ENCODE assay signal across 32 cellular contexts in the genomic region with DNA sequence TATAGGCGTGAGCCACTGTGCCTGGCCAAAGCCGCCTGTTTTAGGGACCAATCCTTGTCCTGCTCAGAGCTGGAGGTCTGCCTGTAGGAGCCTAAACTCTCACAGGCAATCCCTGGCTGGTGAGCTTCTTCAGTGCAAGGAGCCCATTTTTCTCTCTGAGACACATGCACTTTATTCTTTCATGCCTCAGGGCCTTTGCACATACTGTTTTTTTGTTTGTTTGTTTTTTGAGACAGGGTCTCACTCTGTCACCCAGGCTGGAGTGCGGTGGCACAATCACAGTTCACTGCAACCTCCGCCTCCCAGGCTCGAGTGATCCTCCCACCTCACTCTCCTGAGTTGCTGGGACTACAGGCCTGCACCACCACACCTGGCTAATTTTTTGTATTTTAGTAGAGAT. TPM values are rescaled to one million over a fixed set of nuclear protein-coding genes. Genes with fewer than 3 reads are reported as not detected.
"Had no signal": no experiment of that assay in that cellular context is flagged by ENCODE, and none has a peak within 500 bp of the region (broad histone marks: within the 10 kb centered on the region; RNA-seq: fewer than 3 reads in every experiment).

No MANE protein-coding gene starts in this region.

- H3K4me3 ChIP-seq: adrenal gland, body of pancreas, cardiac muscle cell, coronary artery, dorsolateral prefrontal cortex, neural progenitor cell, right atrium auricular region, smooth muscle cell, tibial nerve had no signal

- H3K4me1 ChIP-seq: body of pancreas had no signal

- DNase-seq: activated CD4-positive, alpha-beta T cell treated with anti-CD3 and anti-CD28 coated beads for 48 hours; activated CD4-positive, alpha-beta T cell treated with anti-CD3 and anti-CD28 coated beads, Interleukin-2, amount 50 U/mL, for 48 hours; activated CD8-positive, alpha-beta memory T cell treated with anti-CD3 and anti-CD28 coated beads for 24 hours; activated effector memory CD4-positive, alpha-beta T cell treated with anti-CD3 and anti-CD28 coated beads, Interleukin-2, amount 50 U/mL, for 16 hours; activated naive CD4-positive, alpha-beta T cell treated with anti-CD3 and anti-CD28 coated beads for 36 hours; activated naive CD8-positive, alpha-beta T cell treated with anti-CD3 and anti-CD28 coated beads for 36 hours; activated T-cell treated with anti-CD3 and anti-CD28 coated beads, Interleukin-2, amount 50 U/mL, for 1 hour; adrenal gland; aorta; body of pancreas; cerebellar nuclear complex; dorsolateral prefrontal cortex; effector memory CD4-positive, alpha-beta T cell; erythroblast; head of caudate nucleus; hippocampal formation; kidney; natural killer cell; stimulated activated naive CD4-positive, alpha-beta T cell treated with Interleukin-2 at 50 U/mL for 16 hours; T-helper 9 cell had no signal

- H3K9ac ChIP-seq: neural progenitor cell had no signal

- ATAC-seq: activated CD4-positive, CD25-positive, alpha-beta regulatory T cell treated with anti-CD3 and anti-CD28 coated beads, Interleukin-2, amount 50 U/mL, for 24 hours; body of pancreas; natural killer cell had no signal

- H2AFZ ChIP-seq: neural progenitor cell had no signal

- H3K27me3 ChIP-seq: adrenal gland, body of pancreas, cardiac muscle cell, dorsolateral prefrontal cortex, neural progenitor cell, right atrium auricular region, tibial nerve had no signal

- H3K9me3 ChIP-seq: adrenal gland, body of pancreas, right atrium auricular region, tibial nerve had no signal

- H3K27ac ChIP-seq: body of pancreas, cardiac muscle cell, coronary artery, dorsolateral prefrontal cortex, neural progenitor cell, right atrium auricular region, tibial nerve, VCaP had no signal

- H3K36me3 ChIP-seq: adrenal gland, cardiac muscle cell, neural progenitor cell, right atrium auricular region, tibial nerve had no signal

- H3K4me2 ChIP-seq: neural progenitor cell, smooth muscle cell had no signal

RNA-seq across cellular contexts. Expression of a gene that starts 22.8 kb away (rescaled TPM):
- total RNA-seq: activated naive CD4-positive, alpha-beta T cell treated with anti-CD3 and anti-CD28 coated beads for 36 hours; activated naive CD8-positive, alpha-beta T cell treated with anti-CD3 and anti-CD28 coated beads for 36 hours; activated T-helper 1 cell treated with anti-CD3 and anti-CD28 coated beads, Interleukin-12 subunit alpha, Interleukin-12 subunit beta, Interleukin-2, Interleukin-4 antibody, amounts not matched to agents 30 ng/mL and 10 ng/mL and 1 ng/mL, durations not matched to agents 14 hours and 24 hours and 36 hours; body of pancreas; cardiac muscle cell; temporal lobe had no signal
- polyA plus RNA-seq: cardiac muscle cell had no signal

RNA-seq across cellular contexts. Expression of a gene that starts 59.3 kb away (rescaled TPM):
- total RNA-seq: activated naive CD4-positive, alpha-beta T cell treated with anti-CD3 and anti-CD28 coated beads for 36 hours; activated naive CD8-positive, alpha-beta T cell treated with anti-CD3 and anti-CD28 coated beads for 36 hours; activated T-helper 1 cell treated with anti-CD3 and anti-CD28 coated beads, Interleukin-12 subunit alpha, Interleukin-12 subunit beta, Interleukin-2, Interleukin-4 antibody, amounts not matched to agents 30 ng/mL and 10 ng/mL and 1 ng/mL, durations not matched to agents 14 hours and 24 hours and 36 hours; fibroblast of lung; natural killer cell; pulmonary artery endothelial cell had no signal
- polyA plus RNA-seq: aorta, fibroblast of lung had no signal
